14 cellular contexts compared by ENCODE assay signal in the genomic region with DNA sequence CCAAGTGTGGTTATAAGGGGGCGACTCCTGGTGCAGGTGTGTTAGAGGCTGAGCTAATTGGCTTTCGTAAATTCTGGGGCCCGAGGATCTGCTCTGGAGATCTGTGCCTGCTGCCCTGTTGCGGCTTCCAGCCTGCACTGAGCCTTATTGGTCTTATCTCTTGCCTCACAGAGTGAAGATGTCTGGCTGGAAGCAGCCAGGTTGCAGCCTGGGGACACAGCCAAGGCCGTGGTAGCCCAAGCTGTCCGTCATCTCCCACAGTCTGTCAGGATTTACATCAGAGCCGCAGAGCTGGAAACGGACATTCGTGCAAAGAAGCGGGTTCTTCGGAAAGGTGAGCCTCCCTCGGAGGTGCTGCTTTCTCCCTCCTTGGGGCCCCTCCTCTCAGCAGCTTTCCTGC. TPM values are rescaled to one million over a fixed set of nuclear protein-coding genes. Genes with fewer than 3 reads are reported as not detected.
DNase-seq lines count a peak whose midpoint lies in the region; ATAC-seq and TF ChIP-seq lines count a peak whose summit lies in the region.
"Had no signal": no experiment of that assay in that cellular context is flagged by ENCODE, and none has a peak within 500 bp of the region (broad histone marks: within the 10 kb centered on the region; RNA-seq: fewer than 3 reads in every experiment).

No MANE protein-coding gene starts in this region.

- H3K4me3 ChIP-seq in uterus (no peak overlapping the region), HAP-1 (no peak overlapping the region)
- H3K4me3 ChIP-seq: GM23338, PC-9 had no signal

- TF ChIP-seq CTCF in uterus (IDR thresholded peaks at IDR 0.05): no peak

- H3K4me1 ChIP-seq in uterus (no peaks in the 10 kb centered on the region), HAP-1 (no peaks in the 10 kb centered on the region)

- H3K9me3 ChIP-seq in uterus: no peaks in the 10 kb centered on the region
- H3K9me3 ChIP-seq in HAP-1: no peaks in the 10 kb centered on the region

- no peak for TF ChIP-seq POLR2A in uterus (IDR thresholded peaks at IDR 0.05)

- DNase-seq in left ventricle myocardium superior (no peak), Right ventricle myocardium superior (no peak), G401 (ENCODE audit: low spot score) (peak; percentile 96), cerebellar nuclear complex (lab: John Stamatoyannopoulos, UW) (peak; percentile 76 to 86), uterus (no peak), HAP-1 (ENCODE audit: low spot score in 2 of 2) (no peak), NCI-H1417 treated with DMSO at 0.1 percent for 48 hours (lab: John Stamatoyannopoulos, UW) (no peak)
- DNase-seq: NCI-H2081 treated with DMSO at 0.1 percent for 48 hours, NCI-H345, NCI-H524 treated with DMSO at 0.1 percent for 48 hours, PC-9 had no signal

- H3K27me3 ChIP-seq in uterus (no peaks in the 10 kb centered on the region), HAP-1 (ENCODE audit: low read depth) (no peaks in the 10 kb centered on the region)

- H3K36me3 ChIP-seq in uterus (no peaks in the 10 kb centered on the region), HAP-1 (replicated peaks) (peaks cover 74% of the 10 kb centered on the region)

- ATAC-seq in left ventricle myocardium superior (peak; percentile 59), Right ventricle myocardium superior (ENCODE audit: poor library complexity) (no peak)
- ATAC-seq: GM23338, HCT116 had no signal

- H3K27ac ChIP-seq in uterus: no peak overlapping the region
- H3K27ac ChIP-seq: PC-9 had no signal

- in situ Hi-C loops in G401 (cut with HindIII; ENCODE audit: low sequenced_read_pairs): no loop called here
- in situ Hi-C loops in HAP-1 (cut with MboI; ENCODE audit: low sequenced_read_pairs): no loop called here

- intact Hi-C loops in left ventricle myocardium superior (cut with micrococcal nuclease): no loop called here
- intact Hi-C loops in Right ventricle myocardium superior (cut with DNase I): no loop called here
- intact Hi-C loops in uterus (cut with DNase I; ENCODE audit: low total_unique reads): no loop called here

RNA-seq across cellular contexts. Expression of gene PRPF6, which starts 20.0 kb away (rescaled TPM):
- total RNA-seq in left ventricle myocardium superior (50.6 TPM), Right ventricle myocardium superior (45.3 TPM), uterus (10 to 100 TPM; 28.5 to 73.0 (median 69.6) TPM)
- 91.4 and 111 TPM in 2 replicates for total RNA-seq in G401 (2014; rRNA removed; shearing (Covaris generic))

RNA-seq across cellular contexts. Expression of gene SAMD10, which starts 21.5 kb away (rescaled TPM):
- 6.4 TPM for total RNA-seq in left ventricle myocardium superior
- 6.0 TPM for total RNA-seq in Right ventricle myocardium superior
- total RNA-seq in G401 (2014; rRNA removed; shearing (Covaris generic)): 1.4 TPM in 1 of 2 replicates, not detected in the other
- 1 to 10 TPM in 2 of 4 donors, under 1 TPM in 1, not detected in 1; 0.83 to 7.6 (median 1.2) TPM for total RNA-seq in uterus
- total RNA-seq: SK-MEL-5 had no signal

RNA-seq across cellular contexts. Expression of gene ZNF512B, which starts 31.2 kb away (rescaled TPM):
- total RNA-seq in left ventricle myocardium superior (14.0 TPM), Right ventricle myocardium superior (11.3 TPM), uterus (10 to 100 TPM in 3 of 4 donors, 1 to 10 TPM in 1; 4.7 to 23.3 (median 17.4) TPM)
- 5.5 and 5.9 TPM in 2 replicates for total RNA-seq in G401 (2014; rRNA removed; shearing (Covaris generic))

RNA-seq across cellular contexts. Expression of gene C20orf204, which starts 35.1 kb away (rescaled TPM):
- total RNA-seq in left ventricle myocardium superior (0.35 TPM), Right ventricle myocardium superior (0.38 TPM), uterus (1 to 10 TPM in 2 of 4 donors, under 1 TPM in 1, not detected in 1; 0.26 to 2.9 (median 1.9) TPM)
- total RNA-seq in G401 (2014; rRNA removed; shearing (Covaris generic)): 0.81 and 1.8 TPM in 2 replicates

RNA-seq across cellular contexts. Expression of gene UCKL1, which starts 44.7 kb away (rescaled TPM):
- total RNA-seq in left ventricle myocardium superior (59.9 TPM), Right ventricle myocardium superior (54.4 TPM), uterus (10 to 100 TPM; 21.8 to 64.6 (median 23.5) TPM)
- total RNA-seq in G401 (2014; rRNA removed; shearing (Covaris generic)): 19.9 and 20.1 TPM in 2 replicates

Comparison
In these comparisons a context has a peak if more than half of its experiments do, and no peak if none do; other contexts are left out.
1. DNase-seq: peak in G401 (single experiment) and cerebellar nuclear complex (2 of 2); none in left ventricle myocardium superior (single experiment), Right ventricle myocardium superior (single experiment), uterus (0 of 2), HAP-1 (0 of 2) and NCI-H1417 treated with DMSO at 0.1 percent for 48 hours (single experiment).